In genomic region chr20:33654680-33655161, GRCh38 we compare ENCODE assay signal across 1 cellular context.
TF ChIP-seq lines count a peak whose summit lies in the region.

No MANE protein-coding gene starts in this region.

TF ChIP-seq in GM12878, 131 proteins besides CTCF, POLR2A, EP300 and RAD21:
- TF ChIP-seq CHD2 (IDR thresholded peaks at IDR 0.05; ENCODE audit: borderline replicate concordance, low read depth, low read length) (no peak), FOS (IDR thresholded peaks at IDR 0.05; ENCODE audit: borderline replicate concordance, extremely low read depth, insufficient read length) (no peak), RB1 (IDR thresholded peaks at IDR 0.05; ENCODE audit: borderline replicate concordance) (no peak), MTA3 (IDR thresholded peaks at IDR 0.05; ENCODE audit: borderline replicate concordance, low read length) (no peak), PKNOX1 (IDR thresholded peaks at IDR 0.05) (no peak), CBX3 (IDR thresholded peaks at IDR 0.05; ENCODE audit: borderline replicate concordance, low read depth) (no peak), CBFB (IDR thresholded peaks at IDR 0.05; ENCODE audit: low read depth) (no peak), ZNF687 (IDR thresholded peaks at IDR 0.05) (no peak), IRF4 (IDR thresholded peaks at IDR 0.05; ENCODE audit: low read depth, low read length) (no peak), RUNX3 (IDR thresholded peaks at IDR 0.05; ENCODE audit: low read length) (no peak), ETV6 (conservative IDR thresholded peaks at IDR 0.05 in 1 of 2, IDR thresholded peaks at IDR 0.05 in 1 of 2; ENCODE audit: borderline replicate concordance in 1 of 2, low read depth in 1 of 2) (no peak), ZSCAN29 (IDR thresholded peaks at IDR 0.05) (no peak), TCF7 (IDR thresholded peaks at IDR 0.05; ENCODE audit: borderline replicate concordance) (no peak)
